ENCODE assay signal across 8 cellular contexts in genomic region chr18:48409591-48410094, GRCh38. TPM values are rescaled to one million over a fixed set of nuclear protein-coding genes. Genes with fewer than 3 reads are reported as not detected.
DNase-seq lines count a peak whose midpoint lies in the region; ATAC-seq and TF ChIP-seq lines count a peak whose summit lies in the region.

No MANE protein-coding gene starts in this region.

- H3K27me3 Mint-ChIP-seq in activated T-cell treated with anti-CD3 and anti-CD28 coated beads, Interleukin-2, amount 50 U/mL, for 4 hours (ENCODE audit: low read depth), result peaks cover 72% of the 10 kb centered on the region
- H3K27me3 Mint-ChIP-seq in osteocyte (ENCODE audit: unreplicated experiment), result peaks cover 75% of the 10 kb centered on the region

- no peak overlapping the region for H3K27ac Mint-ChIP-seq in osteocyte (ENCODE audit: unreplicated experiment)

- H3K4me3 Mint-ChIP-seq in activated T-cell treated with anti-CD3 and anti-CD28 coated beads, Interleukin-2, amount 50 U/mL, for 4 hours, result peak overlapping the region; percentile 63
- peak overlapping the region; percentile 71 for H3K4me3 Mint-ChIP-seq in osteocyte (ENCODE audit: unreplicated experiment)

- intact Hi-C loops in head of caudate nucleus (cut with DNase I), result no loop called here

- DNase-seq in NCI-H345 treated with DMSO at 0.1 percent for 48 hours (lab: John Stamatoyannopoulos, UW; ENCODE audit: unreplicated experiment), result peak; percentile 58
- DNase-seq in NCI-H345 (lab: John Stamatoyannopoulos, UW), result no peak
- peak; percentile 12 for DNase-seq in HuH-7 (ENCODE audit: low spot score)
- no peak for DNase-seq in activated T-cell treated with anti-CD3 and anti-CD28 coated beads, Interleukin-2, amount 50 U/mL, for 4 hours
- peak in 39 of 42 donors; percentile 15 to 78 (median 51) for DNase-seq in head of caudate nucleus
- no peak for DNase-seq in osteocyte (ENCODE audit: extremely low spot score, unreplicated experiment)
- DNase-seq in GF-D8 (lab: John Stamatoyannopoulos, UW), result no peak

- H3K9me3 Mint-ChIP-seq in activated T-cell treated with anti-CD3 and anti-CD28 coated beads, Interleukin-2, amount 50 U/mL, for 4 hours, result peaks cover 8% of the 10 kb centered on the region
- H3K9me3 Mint-ChIP-seq in osteocyte (ENCODE audit: unreplicated experiment), result no peaks in the 10 kb centered on the region

- no peak for TF ChIP-seq CTCF in osteocyte (IDR thresholded peaks at IDR 0.05)

- no peaks in the 10 kb centered on the region for H3K36me3 Mint-ChIP-seq in activated T-cell treated with anti-CD3 and anti-CD28 coated beads, Interleukin-2, amount 50 U/mL, for 4 hours (ENCODE audit: insufficient read depth)
- no peaks in the 10 kb centered on the region for H3K36me3 Mint-ChIP-seq in osteocyte (ENCODE audit: unreplicated experiment)

- peaks cover 10% of the 10 kb centered on the region for H3K4me1 Mint-ChIP-seq in activated T-cell treated with anti-CD3 and anti-CD28 coated beads, Interleukin-2, amount 50 U/mL, for 4 hours (ENCODE audit: low read depth)
- H3K4me1 Mint-ChIP-seq in osteocyte (ENCODE audit: unreplicated experiment), result peaks cover 10% of the 10 kb centered on the region

- ATAC-seq in activated T-cell treated with anti-CD3 and anti-CD28 coated beads, Interleukin-2, amount 50 U/mL, for 4 hours, result peak; percentile 19 to 20
- ATAC-seq in GM21786 (IDR thresholded peaks at IDR 0.05; ENCODE audit: unreplicated experiment), result no peak

RNA-seq across cellular contexts. Expression of gene ZBTB7C, which starts 0.5 kb away (rescaled TPM):
- under 1 TPM in 2 of 3 donors, not detected in 1; 0.05 to 0.29 TPM for total RNA-seq in activated T-cell treated with anti-CD3 and anti-CD28 coated beads, Interleukin-2, amount 50 U/mL, for 4 hours
- 0.11 and 0.16 TPM in 2 replicates for total RNA-seq in osteocyte

Comparison
In these comparisons a context has a peak if more than half of its experiments do, and no peak if none do; other contexts are left out.
1. DNase-seq: peak in NCI-H345 treated with DMSO at 0.1 percent for 48 hours (single experiment), HuH-7 (single experiment) and head of caudate nucleus (39 of 42); none in NCI-H345 (single experiment), activated T-cell treated with anti-CD3 and anti-CD28 coated beads, Interleukin-2, amount 50 U/mL, for 4 hours (single experiment), osteocyte (single experiment) and GF-D8 (single experiment).